Comparison of ENCODE assay signal across 1 cellular context in genomic region chr21:33893917-33894316, GRCh38.
TF ChIP-seq lines count a peak whose summit lies in the region.

No MANE protein-coding gene starts in this region.

TF ChIP-seq in SK-N-SH treated with all-trans-retinoic acid at 6 μM for 48 hours, 23 proteins besides CTCF, POLR2A, EP300 and RAD21 (continued from another document):
- TF ChIP-seq, protein P1, sequence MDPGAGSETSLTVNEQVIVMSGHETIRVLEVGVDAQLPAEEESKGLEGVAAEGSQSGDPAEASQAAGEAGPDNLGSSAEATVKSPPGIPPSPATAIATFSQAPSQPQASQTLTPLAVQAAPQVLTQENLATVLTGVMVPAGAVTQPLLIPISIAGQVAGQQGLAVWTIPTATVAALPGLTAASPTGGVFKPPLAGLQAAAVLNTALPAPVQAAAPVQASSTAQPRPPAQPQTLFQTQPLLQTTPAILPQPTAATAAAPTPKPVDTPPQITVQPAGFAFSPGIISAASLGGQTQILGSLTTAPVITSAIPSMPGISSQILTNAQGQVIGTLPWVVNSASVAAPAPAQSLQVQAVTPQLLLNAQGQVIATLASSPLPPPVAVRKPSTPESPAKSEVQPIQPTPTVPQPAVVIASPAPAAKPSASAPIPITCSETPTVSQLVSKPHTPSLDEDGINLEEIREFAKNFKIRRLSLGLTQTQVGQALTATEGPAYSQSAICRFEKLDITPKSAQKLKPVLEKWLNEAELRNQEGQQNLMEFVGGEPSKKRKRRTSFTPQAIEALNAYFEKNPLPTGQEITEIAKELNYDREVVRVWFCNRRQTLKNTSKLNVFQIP (CRISPR knock-in tag; IDR thresholded peaks at IDR 0.05; ENCODE audit: borderline replicate concordance, low read depth): no peak
TF ChIP-seq in SK-N-SH treated with all-trans-retinoic acid at 6 μM for 48 hours: peak in this region for 0.
